16 cellular contexts compared by ENCODE assay signal in genomic region chr11:64119748-64120147, GRCh38. TPM values are rescaled to one million over a fixed set of nuclear protein-coding genes. Genes with fewer than 3 reads are reported as not detected.
DNase-seq lines count a peak whose midpoint lies in the region; TF ChIP-seq lines count a peak whose summit lies in the region.
"Had no signal": no experiment of that assay in that cellular context is flagged by ENCODE, and none has a peak within 500 bp of the region (broad histone marks: within the 10 kb centered on the region; RNA-seq: fewer than 3 reads in every experiment).

No MANE protein-coding gene starts in this region.

- H3K4me2 ChIP-seq in BLaER1 treated with 17β-estradiol and CSF1 and Interleukin-3, amounts not matched to agents 10 nM and 100 nM = peak overlapping the region in 9 of 11 experiments; percentile 22 to 75 (median 53); a peak in 15 of 22 replicates
- H3K4me2 ChIP-seq: A549 had no signal

- TF ChIP-seq CTCF in RWPE1 (conservative IDR thresholded peaks at IDR 0.05; ENCODE audit: low read depth) = no peak
- TF ChIP-seq CTCF in endothelial cell (IDR thresholded peaks at IDR 0.05; ENCODE audit: unreplicated experiment) = no peak

- 0 out of 22 replicates have a peak, but pooled peaks cover 0 to 3% (median 0%) of the 10 kb centered on the region in 11 experiments for H3K27me3 ChIP-seq in BLaER1 treated with 17β-estradiol and CSF1 and Interleukin-3, amounts not matched to agents 10 nM and 100 nM

- H3K4me3 ChIP-seq in BLaER1 treated with 17β-estradiol and CSF1 and Interleukin-3, amounts not matched to agents 10 nM and 100 nM = no peak overlapping the region
- H3K4me3 ChIP-seq: A549 had no signal

- H3K9me3 ChIP-seq in BLaER1 treated with 17β-estradiol and CSF1 and Interleukin-3, amounts not matched to agents 10 nM and 100 nM (replicated peaks in 1 of 11) = no peaks in the 10 kb centered on the region
- H3K9me3 ChIP-seq: A549 had no signal

- H3K27me3 Mint-ChIP-seq in endothelial cell (ENCODE audit: unreplicated experiment) = peaks cover 10% of the 10 kb centered on the region
- H3K27me3 Mint-ChIP-seq: IgD-negative memory B cell had no signal

- no peaks in the 10 kb centered on the region for H3K9me3 Mint-ChIP-seq in endothelial cell (ENCODE audit: unreplicated experiment)
- H3K9me3 Mint-ChIP-seq: H9, IgD-negative memory B cell had no signal

- peak overlapping the region; percentile 13 for H3K27ac Mint-ChIP-seq in endothelial cell (ENCODE audit: unreplicated experiment)
- H3K27ac Mint-ChIP-seq: IgD-negative memory B cell had no signal

- CTCF ChIA-PET in RWPE1 (lab: Yijun Ruan, JAX) = no interaction called here

- H4K20me1 ChIP-seq in BLaER1 treated with 17β-estradiol and CSF1 and Interleukin-3, amounts not matched to agents 10 nM and 100 nM = peaks cover 0 to 98% (median 58%) of the 10 kb centered on the region in 11 experiments; a peak in 18 of 22 replicates

- peak overlapping the region in 7 of 11 experiments; percentile 10 to 44 (median 27); a peak in 5 of 22 replicates for H3K9ac ChIP-seq in BLaER1 treated with 17β-estradiol and CSF1 and Interleukin-3, amounts not matched to agents 10 nM and 100 nM

- peak; percentile 48 for DNase-seq in NCI-H2171 (lab: John Stamatoyannopoulos, UW)
- no peak for DNase-seq in RWPE1 (ENCODE audit: low spot score)
- DNase-seq in endothelial cell (ENCODE audit: low spot score) = no peak
- no peak for DNase-seq in NCI-H1930 (lab: John Stamatoyannopoulos, UW)
- DNase-seq in activated gamma-delta T cell (lab: John Stamatoyannopoulos, UW) = no peak
- no peak for DNase-seq in SHP77 (lab: John Stamatoyannopoulos, UW)
- no peak for DNase-seq in hypothalamus (lab: John Stamatoyannopoulos, UW)
- DNase-seq: H9, NCI-H1105, NCI-H187 treated with DMSO at 0.1 percent for 48 hours, NCI-H446 treated with DMSO at 0.1 percent for 48 hours, SIG-M5 had no signal

- POLR2A ChIA-PET in RWPE1 (lab: Yijun Ruan, JAX; ENCODE audit: low non-redundant PET) = no interaction called here

- no peak overlapping the region for H3K4me3 Mint-ChIP-seq in endothelial cell (ENCODE audit: unreplicated experiment)
- H3K4me3 Mint-ChIP-seq: IgD-negative memory B cell had no signal

- H3K4me1 Mint-ChIP-seq in endothelial cell (ENCODE audit: unreplicated experiment) = peaks cover 3% of the 10 kb centered on the region
- H3K4me1 Mint-ChIP-seq: IgD-negative memory B cell had no signal

- peaks cover 0 to 33% (median 21%) of the 10 kb centered on the region in 11 experiments; a peak in 17 of 22 replicates for H3K36me3 ChIP-seq in BLaER1 treated with 17β-estradiol and CSF1 and Interleukin-3, amounts not matched to agents 10 nM and 100 nM

- no peaks in the 10 kb centered on the region for H3K36me3 Mint-ChIP-seq in endothelial cell (ENCODE audit: low read depth, unreplicated experiment)

- peaks cover 14 to 68% (median 57%) of the 10 kb centered on the region in 10 experiments for H3K4me1 ChIP-seq in BLaER1 treated with 17β-estradiol and CSF1 and Interleukin-3, amounts not matched to agents 10 nM and 100 nM
- H3K4me1 ChIP-seq: A549 had no signal

- H3K27ac ChIP-seq in BLaER1 treated with 17β-estradiol and CSF1 and Interleukin-3, amounts not matched to agents 10 nM and 100 nM = peak overlapping the region in 4 of 11 experiments; percentile 23 to 43 (median 32); a peak in 3 of 22 replicates
- peak overlapping the region; percentile 88 for H3K27ac ChIP-seq in RWPE1
- H3K27ac ChIP-seq: A549, C4-2B had no signal

RNA-seq across cellular contexts. Expression of gene MACROD1, which starts 46.2 kb away (rescaled TPM):
- 4.1 TPM for total RNA-seq in endothelial cell (ENCODE audit: unreplicated experiment)
